Comparison of ENCODE assay signal across 8 cellular contexts in the genomic region with DNA sequence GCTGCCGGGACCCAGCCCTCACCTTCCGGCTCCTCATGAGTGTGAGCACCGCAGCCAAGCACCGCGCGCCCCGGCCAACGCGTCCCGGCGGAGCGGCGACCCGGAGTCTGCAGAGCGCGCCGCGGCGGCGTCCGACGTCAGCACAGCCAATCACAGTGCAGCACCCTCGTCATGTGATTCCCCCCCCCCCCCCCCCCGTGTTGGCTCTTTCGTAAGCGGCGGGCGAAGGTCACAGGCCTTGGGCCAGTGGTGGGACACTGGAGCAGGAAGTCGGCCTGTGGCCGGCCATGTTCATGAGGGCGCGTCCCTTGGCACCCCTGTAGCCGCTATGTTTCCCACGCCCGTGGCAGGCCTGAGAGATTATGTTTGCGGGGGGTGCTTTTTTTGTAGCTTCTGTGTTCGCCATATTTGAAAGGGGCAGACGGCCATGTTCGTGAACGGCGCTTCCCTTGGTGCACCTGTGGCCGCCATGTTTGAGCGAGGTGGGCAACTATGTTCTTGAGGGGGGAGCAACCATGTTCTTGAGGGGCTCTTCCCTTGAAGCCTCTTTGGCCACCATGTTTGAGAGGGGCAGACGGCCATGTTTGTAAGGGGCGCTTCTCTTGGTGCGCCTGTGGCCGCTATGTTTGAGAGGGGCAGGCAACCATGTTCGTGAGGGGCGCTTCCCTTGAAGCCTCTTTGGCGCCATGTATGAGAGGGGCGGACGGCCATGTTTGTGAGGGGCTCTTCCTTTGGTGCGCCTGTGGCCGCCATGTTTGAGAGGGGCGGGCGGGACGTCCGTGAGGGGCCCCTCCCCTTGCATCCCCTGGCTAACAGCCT. TPM values are rescaled to one million over a fixed set of nuclear protein-coding genes. Genes with fewer than 3 reads are reported as not detected.
DNase-seq lines count a peak whose midpoint lies in the region; ATAC-seq and TF ChIP-seq lines count a peak whose summit lies in the region.

TSS of gene C1orf174 (minus strand) at position 123 of the 819 bp plus-strand sequence. CDS start at position 37, 86 bp downstream.

- CTCF ChIA-PET in activated CD4-positive, alpha-beta T cell treated with anti-CD3 and anti-CD28 coated beads for 36 hours (lab: Charles Lee): interaction anchor here (2.7 kb wide), 1 partner anchor 10 kb away, joined by 7 read pairs; no protein-coding TSS in a partner anchor

- ATAC-seq in GM19035 (IDR thresholded peaks at IDR 0.05; ENCODE audit: unreplicated experiment): peak; percentile 70
- ATAC-seq in HG03354 (IDR thresholded peaks at IDR 0.05; ENCODE audit: poor library complexity, severe bottlenecking, unreplicated experiment): peak; percentile 80
- peak; percentile 76 for ATAC-seq in activated CD4-positive, alpha-beta T cell treated with anti-CD3 and anti-CD28 coated beads for 36 hours

- DNase-seq in AG09319 (ENCODE audit: extremely low read depth, low read depth) (peak; percentile 98), NCI-H524 (lab: John Stamatoyannopoulos, UW) (peak; percentile 98 to 99), choroid plexus epithelial cell (ENCODE audit: low read depth) (peak; percentile 99), kidney epithelial cell (ENCODE audit: low read depth) (peak; percentile 88)
- peak; percentile 94 for DNase-seq in activated CD4-positive, alpha-beta T cell treated with anti-CD3 and anti-CD28 coated beads for 36 hours
- peak; percentile 85 to 87 for DNase-seq in stimulated activated CD4-positive, alpha-beta T cell treated with anti-CD3 and anti-CD28 coated beads, Interleukin-15, amount 100 ng/mL, for 48 hours (ENCODE audit: low read depth in 2 of 2)

- H3K36me3 ChIP-seq in kidney epithelial cell (ENCODE audit: control insufficient read depth, insufficient read depth, low read length): no peaks in the 10 kb centered on the region

- TF ChIP-seq CTCF in AG09319 (IDR thresholded peaks at IDR 0.05; ENCODE audit: low read depth, low read length) (no peak), choroid plexus epithelial cell (conservative IDR thresholded peaks at IDR 0.05; ENCODE audit: low read depth, low read length) (no peak), kidney epithelial cell (IDR thresholded peaks at IDR 0.05; ENCODE audit: insufficient read depth, low read length, poor library complexity, severe bottlenecking) (no peak)

- H3K9me3 Mint-ChIP-seq in activated CD4-positive, alpha-beta T cell treated with anti-CD3 and anti-CD28 coated beads for 36 hours (ENCODE audit: low read depth): peaks cover 11% of the 10 kb centered on the region

- POLR2A ChIA-PET in activated CD4-positive, alpha-beta T cell treated with anti-CD3 and anti-CD28 coated beads for 36 hours (lab: Charles Lee): interaction anchor here (0.6 to 1.6 kb wide), 3 partner anchors 20 to 1382 kb away, joined by 3 to 4 read pairs (median 3); partner anchors contain the start of genes CEP104 and DFFB

- H3K27me3 ChIP-seq in kidney epithelial cell (ENCODE audit: control insufficient read depth, insufficient read depth, low read length): no peaks in the 10 kb centered on the region

- peaks cover 28% of the 10 kb centered on the region for H3K36me3 Mint-ChIP-seq in activated CD4-positive, alpha-beta T cell treated with anti-CD3 and anti-CD28 coated beads for 36 hours (ENCODE audit: low read depth)

- peaks cover 51% of the 10 kb centered on the region for H3K4me1 Mint-ChIP-seq in activated CD4-positive, alpha-beta T cell treated with anti-CD3 and anti-CD28 coated beads for 36 hours

- H3K4me3 Mint-ChIP-seq in activated CD4-positive, alpha-beta T cell treated with anti-CD3 and anti-CD28 coated beads for 36 hours: peak within 1 kb of the TSS; percentile 87

- no peaks in the 10 kb centered on the region for H3K27me3 Mint-ChIP-seq in activated CD4-positive, alpha-beta T cell treated with anti-CD3 and anti-CD28 coated beads for 36 hours

- H3K4me3 ChIP-seq in choroid plexus epithelial cell (ENCODE audit: low read depth, low read length): peak within 1 kb of the TSS; percentile 96
- H3K4me3 ChIP-seq in kidney epithelial cell (ENCODE audit: low read depth, low read length): peak within 1 kb of the TSS; percentile 81

- peak within 1 kb of the TSS; percentile 98 for H3K27ac Mint-ChIP-seq in activated CD4-positive, alpha-beta T cell treated with anti-CD3 and anti-CD28 coated beads for 36 hours

- intact Hi-C loops in activated CD4-positive, alpha-beta T cell treated with anti-CD3 and anti-CD28 coated beads for 36 hours (cut with DNase I, micrococcal nuclease): loop anchor here (1.0 to 2.0 kb wide), 9 partner anchors 43 to 1488 kb away; partner anchors contain the start of genes CEP104 (in 2 of the 2), DFFB (in 2 of the 2), LRRC47 (in 2 of the 2) and SMIM1 (in 2 of the 2)

RNA-seq across cellular contexts. Expression of gene C1orf174, which starts in this region (rescaled TPM):
- total RNA-seq in activated CD4-positive, alpha-beta T cell treated with anti-CD3 and anti-CD28 coated beads for 36 hours: 10 to 100 TPM; 39.8 to 49.4 TPM
- 33.1 and 33.3 TPM in 2 replicates for total RNA-seq in kidney epithelial cell

Comparison
In these comparisons a context has a peak if more than half of its experiments do, and no peak if none do; other contexts are left out.
1. Peak in every context shown above with its lines: DNase-seq, ATAC-seq and H3K4me3 ChIP-seq.